24 cellular contexts compared by ENCODE assay signal in the genomic region with DNA sequence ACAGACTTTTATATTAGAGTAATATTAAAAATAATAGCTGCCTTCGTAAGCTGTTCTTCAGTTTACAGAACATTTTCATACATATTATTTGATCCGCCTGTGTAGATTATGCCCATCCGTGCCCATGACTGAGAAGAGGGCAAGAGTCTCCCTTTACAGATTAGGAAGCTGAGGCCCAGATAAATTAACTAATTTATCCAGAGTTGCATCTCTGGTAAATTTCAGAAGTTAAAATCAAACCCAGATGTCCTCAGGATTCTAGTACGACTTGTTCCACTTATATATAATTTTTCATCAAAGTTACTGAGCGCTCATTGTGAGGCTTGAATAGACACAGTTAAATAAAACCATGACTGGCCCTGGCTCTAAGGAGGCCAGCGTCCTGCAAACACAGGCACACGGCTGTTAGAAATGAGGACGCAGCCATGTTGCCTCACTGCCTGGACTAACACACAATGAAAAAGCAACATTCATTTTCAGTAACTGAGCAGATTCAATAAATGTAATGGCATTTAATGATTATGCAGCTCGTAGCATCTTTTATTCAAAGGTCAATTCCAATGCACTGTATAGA.
"Had no signal": no experiment of that assay in that cellular context is flagged by ENCODE, and none has a peak within 500 bp of the region (broad histone marks: within the 10 kb centered on the region; RNA-seq: fewer than 3 reads in every experiment).

No MANE protein-coding gene starts in this region.

- DNase-seq: dermis blood vessel endothelial cell; dorsolateral prefrontal cortex; effector CD4-positive, alpha-beta T cell; effector memory CD4-positive, alpha-beta T cell; esophagus squamous epithelium; foreskin fibroblast; foreskin melanocyte; gastrocnemius medialis; glutamatergic neuron; head of caudate nucleus; heart right ventricle; hippocampal formation; left cardiac atrium; left lung; left ventricle myocardium superior; lower lobe of right lung; mesenchymal stem cell; mucosa of descending colon; naive B cell; naive thymus-derived CD8-positive, alpha-beta T cell had no signal

- H3K36me3 ChIP-seq: esophagus squamous epithelium, gastrocnemius medialis, heart right ventricle, left lung, lower lobe of right lung had no signal

- H3K27ac ChIP-seq: coronary artery, dorsolateral prefrontal cortex, esophagus squamous epithelium, gastrocnemius medialis, heart right ventricle, left lung, lower lobe of right lung had no signal

- H3K4me1 ChIP-seq: esophagus squamous epithelium, gastrocnemius medialis, heart right ventricle, left lung, lower lobe of right lung had no signal

- H3K27me3 ChIP-seq: esophagus squamous epithelium, gastrocnemius medialis, left lung had no signal

- H3K4me3 ChIP-seq: coronary artery, dorsolateral prefrontal cortex, esophagus squamous epithelium, gastrocnemius medialis, heart right ventricle, left lung, lower lobe of right lung, mucosa of descending colon had no signal

- ATAC-seq: gastrocnemius medialis; heart right ventricle; left cardiac atrium; left lung; left ventricle myocardium superior; lower lobe of right lung; mucosa of descending colon; naive thymus-derived CD8-positive, alpha-beta T cell had no signal

- FAIRE-seq: endothelial cell of umbilical vein, islet of Langerhans, keratinocyte had no signal

- H3K9me3 ChIP-seq: esophagus squamous epithelium, gastrocnemius medialis, heart right ventricle, left lung, lower lobe of right lung, mucosa of descending colon had no signal
